In the genomic region with DNA sequence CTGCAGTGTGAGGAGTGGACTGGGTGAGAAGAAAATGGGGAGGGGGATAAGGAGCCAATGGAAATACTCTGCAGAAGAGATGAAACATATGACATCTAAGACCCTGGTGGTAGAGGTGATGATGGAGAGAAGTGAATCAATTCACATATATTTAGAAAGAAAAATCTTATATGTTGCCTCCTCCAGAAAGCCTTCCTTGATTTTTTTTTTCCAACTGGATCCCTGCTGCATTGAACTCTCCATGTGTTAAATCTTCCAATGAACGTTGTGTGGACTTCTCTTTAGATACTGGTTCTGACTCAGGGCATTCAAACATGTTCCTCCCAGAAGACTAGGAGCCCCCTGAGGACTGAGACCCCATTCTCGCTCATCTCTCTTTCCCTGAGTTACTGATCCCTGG, we compare ENCODE assay signal across 28 cellular contexts.
"Had no signal": no experiment of that assay in that cellular context is flagged by ENCODE, and none has a peak within 500 bp of the region (broad histone marks: within the 10 kb centered on the region; RNA-seq: fewer than 3 reads in every experiment).

No MANE protein-coding gene starts in this region.

- DNase-seq: colonic mucosa; cortex of kidney; dermis blood vessel endothelial cell; dorsolateral prefrontal cortex; effector CD4-positive, alpha-beta T cell; effector CD8-positive, alpha-beta T cell; effector memory CD4-positive, alpha-beta T cell; effector memory CD8-positive, alpha-beta T cell; endodermal cell; erythroblast; esophagus squamous epithelium; foreskin fibroblast; foreskin keratinocyte; foreskin melanocyte; gastrocnemius medialis; head of caudate nucleus; heart left ventricle; heart right ventricle had no signal

- H3K4me1 Mint-ChIP-seq: endodermal cell had no signal

- H3K27me3 Mint-ChIP-seq: dendritic cell treated with granulocyte-macrophage colony-stimulating factor and Interleukin-4, amounts not matched to agents 40 ng/mL and 50 ng/mL, for 4 days had no signal

- H3K4me1 ChIP-seq: colonic mucosa, esophagus muscularis mucosa, esophagus squamous epithelium, foreskin keratinocyte, gastrocnemius medialis, gastroesophageal sphincter, heart left ventricle, heart right ventricle had no signal

- H3K9me3 Mint-ChIP-seq: endodermal cell had no signal

- H3K27ac ChIP-seq: colonic mucosa, coronary artery, dorsolateral prefrontal cortex, epithelial cell of prostate, esophagus muscularis mucosa, esophagus squamous epithelium, foreskin keratinocyte, gastrocnemius medialis, gastroesophageal sphincter, heart left ventricle, heart right ventricle had no signal

- H3K4me3 ChIP-seq: colonic mucosa, coronary artery, dorsolateral prefrontal cortex, esophagus muscularis mucosa, esophagus squamous epithelium, gastrocnemius medialis, gastroesophageal sphincter, heart left ventricle, heart right ventricle had no signal

- FAIRE-seq: colon, endometrium, endothelial cell of umbilical vein, frontal cortex had no signal

- H3K9me3 ChIP-seq: colonic mucosa, esophagus muscularis mucosa, esophagus squamous epithelium, gastrocnemius medialis, gastroesophageal sphincter, heart left ventricle, heart right ventricle had no signal

- ATAC-seq: effector memory CD8-positive, alpha-beta T cell; esophagus mucosa; foreskin keratinocyte; gastrocnemius medialis; gastroesophageal sphincter; heart left ventricle; heart right ventricle had no signal

- H3K27me3 ChIP-seq: colonic mucosa, foreskin keratinocyte, gastrocnemius medialis had no signal

- H3K27ac Mint-ChIP-seq: dendritic cell treated with granulocyte-macrophage colony-stimulating factor and Interleukin-4, amounts not matched to agents 40 ng/mL and 50 ng/mL, for 4 days; effector memory CD8-positive, alpha-beta T cell; endodermal cell had no signal

- H3K36me3 ChIP-seq: colonic mucosa, esophagus muscularis mucosa, esophagus squamous epithelium, gastrocnemius medialis, gastroesophageal sphincter, heart left ventricle, heart right ventricle had no signal

- H3K4me3 Mint-ChIP-seq: dendritic cell treated with granulocyte-macrophage colony-stimulating factor and Interleukin-4, amounts not matched to agents 40 ng/mL and 50 ng/mL, for 4 days; effector memory CD8-positive, alpha-beta T cell; endodermal cell had no signal
